In the genomic region with DNA sequence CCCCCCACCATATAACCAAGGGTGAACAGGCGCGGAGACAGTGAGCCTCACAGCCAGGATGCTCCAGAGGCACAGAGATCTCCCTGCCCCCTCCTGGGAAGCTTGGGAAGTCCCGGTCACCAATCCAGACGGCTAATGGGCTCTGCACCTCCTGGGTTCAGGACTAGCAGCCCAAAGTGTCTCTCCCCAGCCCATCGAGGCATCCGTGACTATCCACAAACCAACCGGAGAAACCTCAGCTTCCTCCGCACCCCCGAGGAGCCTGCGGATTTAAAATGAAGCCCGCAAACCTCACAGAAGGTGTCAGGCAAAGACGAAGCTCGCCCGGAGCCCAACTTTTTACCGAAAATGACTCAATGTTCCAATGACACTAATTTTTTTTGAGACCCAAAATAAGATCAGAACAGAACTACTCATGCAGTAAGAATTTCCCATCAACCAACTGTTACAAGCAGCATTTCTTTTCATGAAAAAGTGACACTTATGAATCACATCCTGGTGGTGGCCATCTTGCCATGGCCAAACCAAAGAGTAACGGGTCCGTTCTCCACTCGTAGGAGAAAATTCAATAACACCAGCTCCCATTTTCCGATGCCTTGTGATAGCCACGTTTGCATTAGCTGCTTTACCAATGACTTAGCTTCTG, we compare ENCODE assay signal across 10 cellular contexts. TPM values are rescaled to one million over a fixed set of nuclear protein-coding genes. Genes with fewer than 3 reads are reported as not detected.
DNase-seq lines count a peak whose midpoint lies in the region; ATAC-seq and TF ChIP-seq lines count a peak whose summit lies in the region.
"Had no signal": no experiment of that assay in that cellular context is flagged by ENCODE, and none has a peak within 500 bp of the region (broad histone marks: within the 10 kb centered on the region; RNA-seq: fewer than 3 reads in every experiment).

No MANE protein-coding gene starts in this region.

- H3K27me3 ChIP-seq in gastroesophageal sphincter = no peaks in the 10 kb centered on the region
- H3K27me3 ChIP-seq in thoracic aorta (replicated peaks; ENCODE audit: insufficient read depth) = no peaks in the 10 kb centered on the region
- no peaks in the 10 kb centered on the region for H3K27me3 ChIP-seq in SJCRH30

- H3K4me1 ChIP-seq in gastroesophageal sphincter (peaks cover 0 to 69% (median 18%) of the 10 kb centered on the region in 3 donors), thoracic aorta (ENCODE audit: control insufficient read depth in 1 of 2, low read depth in 2 of 2) (peaks cover 25 to 63% of the 10 kb centered on the region in 2 donors), SJCRH30 (peaks cover 9% of the 10 kb centered on the region; the same call in 1 of the 2 replicates)

- peak overlapping the region; percentile 12 to 98 (median 96) for H3K27ac ChIP-seq in gastroesophageal sphincter
- H3K27ac ChIP-seq in thoracic aorta = peak overlapping the region; percentile 95 to 100
- H3K27ac ChIP-seq in SJCRH30 = no peak overlapping the region

- no peaks in the 10 kb centered on the region for H3K36me3 Mint-ChIP-seq in activated CD8-positive, alpha-beta memory T cell treated with anti-CD3 and anti-CD28 coated beads, Interleukin-2, amount 10 ng/mL, durations not matched to agents 7 days and 5 days
- peaks cover 17% of the 10 kb centered on the region; the same call in 1 of the 2 replicates for H3K36me3 Mint-ChIP-seq in WTC11

- TF ChIP-seq CTCF in WTC11 (IDR thresholded peaks at IDR 0.05) (no peak), gastroesophageal sphincter (IDR thresholded peaks at IDR 0.05) (no peak), thoracic aorta (IDR thresholded peaks at IDR 0.05) (no peak)

- CTCF ChIA-PET in activated CD8-positive, alpha-beta memory T cell treated with anti-CD3 and anti-CD28 coated beads, Interleukin-2, amount 10 ng/mL, durations not matched to agents 7 days and 5 days (lab: Charles Lee) = no interaction called here
- CTCF ChIA-PET in WTC11 (lab: Charles Lee) = interaction anchor here (0.6 to 1.4 kb wide), 5 partner anchors 62 to 1606 kb away, joined by 3 to 4 read pairs (median 3); no protein-coding TSS in a partner anchor

- H3K4me3 ChIP-seq in gastroesophageal sphincter (peak overlapping the region in 1 of 2 donors; percentile 11), thoracic aorta (peak overlapping the region; percentile 100), SJCRH30 (no peak overlapping the region)

- H3K9me3 ChIP-seq in gastroesophageal sphincter (no peaks in the 10 kb centered on the region), thoracic aorta (no peaks in the 10 kb centered on the region), SJCRH30 (replicated peaks) (no peaks in the 10 kb centered on the region)

- WGBS in gastroesophageal sphincter (ENCODE audit: low coverage in 1 of 2), 2 donors = 38 to 58% methylated on average over 6 to 7 of the region's 20 CpGs

- DNase-seq in activated CD8-positive, alpha-beta memory T cell treated with anti-CD3 and anti-CD28 coated beads, Interleukin-2, amount 10 ng/mL, durations not matched to agents 7 days and 5 days = peak; percentile 49
- no peak for DNase-seq in activated CD8-positive, alpha-beta memory T cell treated with anti-CD3 and anti-CD28 coated beads, Interleukin-2, amount 50 U/mL, for 48 hours
- no peak for DNase-seq in WTC11 (ENCODE audit: low spot score)
- DNase-seq in thoracic aorta (ENCODE audit: low spot score) = no peak
- DNase-seq in SJCRH30 = no peak
- no peak for DNase-seq in NK-92 treated with Interleukin-12 subunit alpha and Interleukin-12 subunit beta, amount 100 ng/mL, for 24 hours (lab: John Stamatoyannopoulos, UW)
- DNase-seq: activated B cell treated with CpG ODN at 0.5 μM for 24 hours had no signal

- H3K36me3 ChIP-seq in gastroesophageal sphincter (peaks cover 0 to 38% of the 10 kb centered on the region in 2 donors), thoracic aorta (peaks cover 33% of the 10 kb centered on the region), SJCRH30 (no peaks in the 10 kb centered on the region; the same call in 1 of the 2 replicates)

- no peak for ATAC-seq in activated CD8-positive, alpha-beta memory T cell treated with anti-CD3 and anti-CD28 coated beads, Interleukin-2, amount 10 ng/mL, durations not matched to agents 7 days and 5 days
- ATAC-seq in WTC11 = no peak
- no peak for ATAC-seq in gastroesophageal sphincter
- peak; percentile 45 for ATAC-seq in thoracic aorta (ENCODE audit: insufficient number of reproducible peaks, low FRiP score, low read depth)
- ATAC-seq in GM19455 (IDR thresholded peaks at IDR 0.05; ENCODE audit: unreplicated experiment) = no peak

- POLR2A ChIA-PET in WTC11 (lab: Charles Lee) = no interaction called here

- no peaks in the 10 kb centered on the region for H3K9me3 Mint-ChIP-seq in activated CD8-positive, alpha-beta memory T cell treated with anti-CD3 and anti-CD28 coated beads, Interleukin-2, amount 10 ng/mL, durations not matched to agents 7 days and 5 days (ENCODE audit: low read depth)
- H3K9me3 Mint-ChIP-seq in WTC11 = no peaks in the 10 kb centered on the region
- H3K9me3 Mint-ChIP-seq: activated B cell treated with CpG ODN at 0.5 μM for 24 hours had no signal

- TF ChIP-seq EP300 in gastroesophageal sphincter (IDR thresholded peaks at IDR 0.05) = no peak

- no peak overlapping the region for H3K4me3 Mint-ChIP-seq in activated CD8-positive, alpha-beta memory T cell treated with anti-CD3 and anti-CD28 coated beads, Interleukin-2, amount 10 ng/mL, durations not matched to agents 7 days and 5 days
- peak overlapping the region; percentile 32 for H3K4me3 Mint-ChIP-seq in WTC11
- H3K4me3 Mint-ChIP-seq: activated B cell treated with CpG ODN at 0.5 μM for 24 hours had no signal

- no peak for TF ChIP-seq POLR2A in gastroesophageal sphincter (IDR thresholded peaks at IDR 0.05)

- H3K27me3 Mint-ChIP-seq in activated CD8-positive, alpha-beta memory T cell treated with anti-CD3 and anti-CD28 coated beads, Interleukin-2, amount 10 ng/mL, durations not matched to agents 7 days and 5 days = peaks cover 27% of the 10 kb centered on the region
- H3K27me3 Mint-ChIP-seq in WTC11 (ENCODE audit: low read depth) = peaks cover 5% of the 10 kb centered on the region

- H3K4me1 Mint-ChIP-seq in activated CD8-positive, alpha-beta memory T cell treated with anti-CD3 and anti-CD28 coated beads, Interleukin-2, amount 10 ng/mL, durations not matched to agents 7 days and 5 days = peaks cover 17% of the 10 kb centered on the region
- H3K4me1 Mint-ChIP-seq in WTC11 = peaks cover 34% of the 10 kb centered on the region

- peak overlapping the region; percentile 43 for H3K27ac Mint-ChIP-seq in activated CD8-positive, alpha-beta memory T cell treated with anti-CD3 and anti-CD28 coated beads, Interleukin-2, amount 10 ng/mL, durations not matched to agents 7 days and 5 days
- H3K27ac Mint-ChIP-seq in WTC11 = peak overlapping the region; percentile 88
- H3K27ac Mint-ChIP-seq: activated B cell treated with CpG ODN at 0.5 μM for 24 hours had no signal

TF ChIP-seq in WTC11, 78 proteins besides CTCF, POLR2A, EP300 and RAD21 (continues in another document):
- TF ChIP-seq ZNF416 (CRISPR knock-in tag; IDR thresholded peaks at IDR 0.05) (no peak), FOXJ3 (CRISPR knock-in tag; IDR thresholded peaks at IDR 0.05; ENCODE audit: borderline replicate concordance) (no peak), KAT7 (CRISPR knock-in tag; IDR thresholded peaks at IDR 0.05; ENCODE audit: borderline replicate concordance) (no peak)
- TF ChIP-seq, protein P1, sequence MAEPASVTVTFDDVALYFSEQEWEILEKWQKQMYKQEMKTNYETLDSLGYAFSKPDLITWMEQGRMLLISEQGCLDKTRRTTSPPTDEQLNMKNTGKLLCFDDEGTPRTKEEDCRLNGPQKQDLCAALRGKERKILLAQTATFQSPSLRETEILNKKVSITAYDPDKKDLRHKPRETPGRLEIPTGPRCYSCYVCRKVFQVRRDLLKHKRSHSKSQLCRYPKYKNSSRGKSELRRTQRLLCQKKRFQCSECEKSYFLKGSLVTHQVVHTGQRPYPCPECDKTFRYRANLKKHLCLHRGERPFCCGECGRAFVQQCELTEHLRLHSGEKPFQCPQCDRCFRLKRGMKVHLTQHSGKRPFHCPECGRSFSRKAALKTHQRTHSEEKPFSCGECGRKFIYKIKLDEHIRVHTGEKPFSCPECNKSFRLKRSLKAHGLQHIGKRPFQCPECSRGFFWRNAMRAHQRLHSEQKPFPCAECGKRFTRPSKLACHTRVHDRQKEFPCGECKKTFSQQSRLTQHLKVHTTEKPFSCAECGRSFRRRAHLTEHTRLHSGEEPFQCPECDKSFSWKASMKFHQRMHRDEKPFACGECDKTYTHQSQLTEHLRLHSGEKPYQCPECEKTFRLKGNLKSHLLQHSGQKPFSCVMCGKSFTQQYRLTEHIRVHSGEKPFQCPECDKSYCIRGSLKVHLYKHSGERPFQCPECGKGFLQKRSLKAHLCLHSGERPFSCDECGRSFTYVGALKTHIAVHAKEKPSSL (CRISPR knock-in tag; conservative IDR thresholded peaks at IDR 0.05) = no peak
- TF ChIP-seq, protein P2, sequence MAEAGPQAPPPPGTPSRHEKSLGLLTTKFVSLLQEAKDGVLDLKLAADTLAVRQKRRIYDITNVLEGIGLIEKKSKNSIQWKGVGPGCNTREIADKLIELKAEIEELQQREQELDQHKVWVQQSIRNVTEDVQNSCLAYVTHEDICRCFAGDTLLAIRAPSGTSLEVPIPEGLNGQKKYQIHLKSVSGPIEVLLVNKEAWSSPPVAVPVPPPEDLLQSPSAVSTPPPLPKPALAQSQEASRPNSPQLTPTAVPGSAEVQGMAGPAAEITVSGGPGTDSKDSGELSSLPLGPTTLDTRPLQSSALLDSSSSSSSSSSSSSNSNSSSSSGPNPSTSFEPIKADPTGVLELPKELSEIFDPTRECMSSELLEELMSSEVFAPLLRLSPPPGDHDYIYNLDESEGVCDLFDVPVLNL (CRISPR knock-in tag; IDR thresholded peaks at IDR 0.05; ENCODE audit: borderline replicate concordance, low read depth) = no peak
- TF ChIP-seq, protein P3, sequence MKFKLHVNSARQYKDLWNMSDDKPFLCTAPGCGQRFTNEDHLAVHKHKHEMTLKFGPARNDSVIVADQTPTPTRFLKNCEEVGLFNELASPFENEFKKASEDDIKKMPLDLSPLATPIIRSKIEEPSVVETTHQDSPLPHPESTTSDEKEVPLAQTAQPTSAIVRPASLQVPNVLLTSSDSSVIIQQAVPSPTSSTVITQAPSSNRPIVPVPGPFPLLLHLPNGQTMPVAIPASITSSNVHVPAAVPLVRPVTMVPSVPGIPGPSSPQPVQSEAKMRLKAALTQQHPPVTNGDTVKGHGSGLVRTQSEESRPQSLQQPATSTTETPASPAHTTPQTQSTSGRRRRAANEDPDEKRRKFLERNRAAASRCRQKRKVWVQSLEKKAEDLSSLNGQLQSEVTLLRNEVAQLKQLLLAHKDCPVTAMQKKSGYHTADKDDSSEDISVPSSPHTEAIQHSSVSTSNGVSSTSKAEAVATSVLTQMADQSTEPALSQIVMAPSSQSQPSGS (CRISPR knock-in tag; IDR thresholded peaks at IDR 0.05; ENCODE audit: borderline replicate concordance, low read depth) = no peak

RNA-seq across cellular contexts. Expression of a gene that starts 6.0 kb away (rescaled TPM):
- 1 to 10 TPM in 1 of 2 experiments, under 1 TPM in 1; 0.67 to 2.3 TPM for total RNA-seq in activated CD8-positive, alpha-beta memory T cell treated with anti-CD3 and anti-CD28 coated beads, Interleukin-2, amount 10 ng/mL, durations not matched to agents 7 days and 5 days
- total RNA-seq in WTC11 (2021) (114 to 131 TPM (median 129 TPM) in 3 replicates), gastroesophageal sphincter (100 to 1,000 TPM in 2 of 4 donors, 10 to 100 TPM in 2; 66.0 to 162 (median 120) TPM), thoracic aorta (100 to 1,000 TPM; 175 to 219 TPM)
- 26.9 and 31.6 TPM in 2 replicates for total RNA-seq in SJCRH30 (2014; rRNA removed; shearing (Covaris generic))
- total RNA-seq: OCI-LY7 had no signal
